Comparison of ENCODE assay signal across 24 cellular contexts in the genomic region with DNA sequence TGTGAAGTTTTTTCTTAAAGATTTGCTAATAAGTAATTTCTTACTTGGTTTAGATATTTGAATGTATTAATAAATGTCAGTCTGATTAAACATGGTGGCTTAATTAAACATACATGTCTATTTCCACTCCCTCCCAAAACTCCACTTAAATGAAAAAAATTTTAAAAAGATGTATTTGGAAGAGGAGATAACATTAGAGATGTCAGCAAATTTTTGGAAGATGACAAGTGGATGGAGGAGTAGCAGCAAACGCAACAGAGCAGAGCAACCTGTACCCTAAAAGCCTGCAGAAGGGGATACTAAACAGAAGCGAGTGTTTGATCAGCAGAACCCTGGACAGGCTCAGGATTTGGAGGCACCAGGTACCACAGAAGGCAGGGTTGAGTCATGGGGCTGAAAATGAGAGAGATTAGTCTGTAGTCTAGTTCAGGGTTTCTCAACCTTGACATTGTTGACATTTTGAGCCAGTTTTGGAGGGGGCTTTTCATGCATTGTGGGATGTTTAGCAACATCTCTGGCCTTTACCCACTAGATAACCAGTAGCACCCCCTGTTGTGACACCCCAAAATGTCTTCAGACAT. TPM values are rescaled to one million over a fixed set of nuclear protein-coding genes. Genes with fewer than 3 reads are reported as not detected.
DNase-seq lines count a peak whose midpoint lies in the region; ATAC-seq, FAIRE-seq and TF ChIP-seq lines count a peak whose summit lies in the region.
"Had no signal": no experiment of that assay in that cellular context is flagged by ENCODE, and none has a peak within 500 bp of the region (broad histone marks: within the 10 kb centered on the region; RNA-seq: fewer than 3 reads in every experiment).

No MANE protein-coding gene starts in this region.

- no peak for TF ChIP-seq EP300 in K562 (IDR thresholded peaks at IDR 0.05; ENCODE audit: low read length)

- H3K9ac ChIP-seq in KMS-11 (no peak overlapping the region), K562 (ENCODE audit: insufficient read depth in 1 of 2, low read depth in 2 of 2, low read length in 2 of 2) (no peak overlapping the region)

- WGBS in K562 (ENCODE audit: insufficient coverage, low coverage, missing lambda C conversion rate): 96% methylated on average over 2 of the region's 2 CpGs
- WGBS in psoas muscle, 3 donors: 85 to 95% (median 86%) methylated on average over 2 of the region's 2 CpGs
- 88 to 89% methylated on average over 2 of the region's 2 CpGs for WGBS in body of pancreas, 2 donors

- intact Hi-C loops in activated CD4-positive, alpha-beta memory T cell treated with anti-CD3 and anti-CD28 coated beads for 36 hours (cut with micrococcal nuclease): no loop called here
- intact Hi-C loops in K562 (cut with micrococcal nuclease) (no loop called here), psoas muscle (cut with DNase I) (no loop called here), body of pancreas (cut with DNase I) (no loop called here)

- H3K9me3 ChIP-seq in K562 (replicated peaks; ENCODE audit: control insufficient read depth, insufficient read depth, low read depth, low read length): no peaks in the 10 kb centered on the region
- no peaks in the 10 kb centered on the region for H3K9me3 ChIP-seq in psoas muscle
- no peaks in the 10 kb centered on the region for H3K9me3 ChIP-seq in body of pancreas
- H3K9me3 ChIP-seq: colonic mucosa, stomach had no signal

- peaks cover 54% of the 10 kb centered on the region for H3K4me1 ChIP-seq in KMS-11 (ENCODE audit: low read depth, poor library complexity, severe bottlenecking)
- no peaks in the 10 kb centered on the region for H3K4me1 ChIP-seq in K562 (replicated peaks in 1 of 2; ENCODE audit: control insufficient read depth in 2 of 2, insufficient read depth in 2 of 2, low read length in 2 of 2)
- H3K4me1 ChIP-seq in psoas muscle: peaks cover 11% of the 10 kb centered on the region
- H3K4me1 ChIP-seq in body of pancreas: peaks cover 30% of the 10 kb centered on the region
- H3K4me1 ChIP-seq: colonic mucosa had no signal

- CTCF ChIA-PET in activated CD4-positive, alpha-beta memory T cell treated with anti-CD3 and anti-CD28 coated beads for 36 hours (lab: Charles Lee): no interaction called here
- CTCF ChIA-PET in activated CD4-positive, alpha-beta memory T cell treated with anti-CD3 and anti-CD28 coated beads, Interleukin-2, amount 10 ng/mL, durations not matched to agents 7 days and 5 days (lab: Charles Lee): no interaction called here
- CTCF ChIA-PET in K562 (lab: Yijun Ruan, JAX; ENCODE audit: low intra/inter-chr PET ratio): no interaction called here

- H2AFZ ChIP-seq in KMS-11 (ENCODE audit: low read depth) (no peak overlapping the region), K562 (ENCODE audit: low read depth, low read length) (no peak overlapping the region)

- H4K20me1 ChIP-seq in KMS-11 (ENCODE audit: insufficient read depth): peaks cover 29% of the 10 kb centered on the region
- H4K20me1 ChIP-seq in K562 (replicated peaks; ENCODE audit: control insufficient read depth, insufficient read depth, low read length): peaks cover 1% of the 10 kb centered on the region; the same call in 1 of the 2 replicates

- H3K4me3 Mint-ChIP-seq in activated CD4-positive, alpha-beta memory T cell treated with anti-CD3 and anti-CD28 coated beads for 36 hours: no peak overlapping the region
- H3K4me3 Mint-ChIP-seq in activated CD4-positive, alpha-beta memory T cell treated with anti-CD3 and anti-CD28 coated beads, Interleukin-2, amount 10 ng/mL, durations not matched to agents 7 days and 5 days: no peak overlapping the region
- H3K4me3 Mint-ChIP-seq: brain, H9 had no signal

- H3K27me3 ChIP-seq in KMS-11 (ENCODE audit: insufficient read depth, low read depth) (no peaks in the 10 kb centered on the region), K562 (ENCODE audit: control insufficient read depth in 2 of 2, insufficient read depth in 2 of 2, low read length in 2 of 2) (no peaks in the 10 kb centered on the region), psoas muscle (ENCODE audit: insufficient read depth in 3 of 3, low read length in 2 of 3) (no peaks in the 10 kb centered on the region), body of pancreas (no peaks in the 10 kb centered on the region)
- H3K27me3 ChIP-seq: colonic mucosa, stomach had no signal

- H3K9me1 ChIP-seq in K562 (ENCODE audit: control insufficient read depth, insufficient read depth, low read length): no peaks in the 10 kb centered on the region

- H3K27ac ChIP-seq in KMS-11 (peak overlapping the region; percentile 9; the same call in 1 of the 2 replicates), K562 (ENCODE audit: extremely low read depth, low read depth, low read length) (no peak overlapping the region), psoas muscle (no peak overlapping the region), body of pancreas (no peak overlapping the region)
- H3K27ac ChIP-seq: colonic mucosa, stomach had no signal

- no peak for TF ChIP-seq RAD21 in K562 (CRISPR knock-in tag; conservative IDR thresholded peaks at IDR 0.05 in 1 of 2, IDR thresholded peaks at IDR 0.05 in 1 of 2)

- TF ChIP-seq CTCF in KMS-11 (conservative IDR thresholded peaks at IDR 0.05; ENCODE audit: low read depth, low read length) (no peak), K562 (IDR thresholded peaks at IDR 0.05 in 2 of 3, conservative IDR thresholded peaks at IDR 0.05 in 1 of 3; ENCODE audit: insufficient read depth in 2 of 3, low read depth in 1 of 3, low read length in 3 of 3) (no peak), psoas muscle (IDR thresholded peaks at IDR 0.05) (no peak), body of pancreas (IDR thresholded peaks at IDR 0.05) (no peak)

- POLR2A ChIA-PET in activated CD4-positive, alpha-beta memory T cell treated with anti-CD3 and anti-CD28 coated beads for 36 hours (lab: Charles Lee): no interaction called here
- POLR2A ChIA-PET in activated CD4-positive, alpha-beta memory T cell treated with anti-CD3 and anti-CD28 coated beads, Interleukin-2, amount 10 ng/mL, durations not matched to agents 7 days and 5 days (lab: Charles Lee): no interaction called here
- POLR2A ChIA-PET in K562 (lab: Yijun Ruan, JAX): no interaction called here

- no peak for FAIRE-seq in K562 (lab: Jason Lieb, UNC)

- no peaks in the 10 kb centered on the region for H3K9me3 Mint-ChIP-seq in activated CD4-positive, alpha-beta memory T cell treated with anti-CD3 and anti-CD28 coated beads for 36 hours
- no peaks in the 10 kb centered on the region for H3K9me3 Mint-ChIP-seq in activated CD4-positive, alpha-beta memory T cell treated with anti-CD3 and anti-CD28 coated beads, Interleukin-2, amount 10 ng/mL, durations not matched to agents 7 days and 5 days
- H3K9me3 Mint-ChIP-seq: H9, immature natural killer cell had no signal

- peaks cover 28% of the 10 kb centered on the region for H3K36me3 Mint-ChIP-seq in activated CD4-positive, alpha-beta memory T cell treated with anti-CD3 and anti-CD28 coated beads for 36 hours
- peaks cover 54% of the 10 kb centered on the region for H3K36me3 Mint-ChIP-seq in activated CD4-positive, alpha-beta memory T cell treated with anti-CD3 and anti-CD28 coated beads, Interleukin-2, amount 10 ng/mL, durations not matched to agents 7 days and 5 days (ENCODE audit: low read depth)

- H3K4me1 Mint-ChIP-seq in activated CD4-positive, alpha-beta memory T cell treated with anti-CD3 and anti-CD28 coated beads for 36 hours (ENCODE audit: low read depth): peaks cover 55% of the 10 kb centered on the region
- H3K4me1 Mint-ChIP-seq in activated CD4-positive, alpha-beta memory T cell treated with anti-CD3 and anti-CD28 coated beads, Interleukin-2, amount 10 ng/mL, durations not matched to agents 7 days and 5 days: peaks cover 35% of the 10 kb centered on the region

- H3K4me3 ChIP-seq in KMS-11 (IDR thresholded peaks at IDR 0.05; ENCODE audit: insufficient read depth, low read depth, low read length) (no peak overlapping the region), K562 (no peak overlapping the region), psoas muscle (no peak overlapping the region), body of pancreas (no peak overlapping the region)
- H3K4me3 ChIP-seq: colonic mucosa, stomach had no signal

- peaks cover 88% of the 10 kb centered on the region for H3K79me2 ChIP-seq in KMS-11 (ENCODE audit: insufficient read depth, low read depth)
- H3K79me2 ChIP-seq in K562 (ENCODE audit: control insufficient read depth, insufficient read depth, low read length): peaks cover 91% of the 10 kb centered on the region

- no peaks in the 10 kb centered on the region for H3K27me3 Mint-ChIP-seq in activated CD4-positive, alpha-beta memory T cell treated with anti-CD3 and anti-CD28 coated beads for 36 hours
- H3K27me3 Mint-ChIP-seq in activated CD4-positive, alpha-beta memory T cell treated with anti-CD3 and anti-CD28 coated beads, Interleukin-2, amount 10 ng/mL, durations not matched to agents 7 days and 5 days: no peaks in the 10 kb centered on the region
- H3K27me3 Mint-ChIP-seq: brain had no signal

- TF ChIP-seq POLR2A in K562 (conservative IDR thresholded peaks at IDR 0.05) (no peak), body of pancreas (IDR thresholded peaks at IDR 0.05) (no peak)

- ATAC-seq in K562 (no peak), psoas muscle (peak; percentile 25 to 43 (median 34)), GM19463 (IDR thresholded peaks at IDR 0.05; ENCODE audit: unreplicated experiment) (no peak), body of pancreas (no peak)
- ATAC-seq: right cardiac atrium had no signal

- H3K36me3 ChIP-seq in KMS-11 (ENCODE audit: insufficient read depth): peaks cover 22% of the 10 kb centered on the region; the same call in 1 of the 2 replicates
- peaks cover 79% of the 10 kb centered on the region for H3K36me3 ChIP-seq in K562 (ENCODE audit: control insufficient read depth, insufficient read depth, low read length)
- peaks cover 9 to 51% of the 10 kb centered on the region in 2 donors for H3K36me3 ChIP-seq in psoas muscle (ENCODE audit: insufficient read depth in 1 of 2, low read depth in 1 of 2)
- H3K36me3 ChIP-seq in body of pancreas (replicated peaks in 1 of 2; ENCODE audit: insufficient read depth in 1 of 2, low read depth in 2 of 2): peaks cover 0 to 16% of the 10 kb centered on the region in 2 donors

- H3K4me2 ChIP-seq in KMS-11: no peak overlapping the region
- no peak overlapping the region for H3K4me2 ChIP-seq in K562 (ENCODE audit: insufficient read depth, low read length)

- no TSS peak for BruUV-seq in K562 (replicated peaks; lab: Mats Ljungman, UMichigan)

- peak; percentile 40 for DNase-seq in activated CD4-positive, alpha-beta memory T cell treated with anti-CD3 and anti-CD28 coated beads for 36 hours
- DNase-seq in activated CD4-positive, alpha-beta memory T cell treated with anti-CD3 and anti-CD28 coated beads, Interleukin-2, amount 10 ng/mL, durations not matched to agents 7 days and 5 days: no peak
- no peak for DNase-seq in K562 (ENCODE audit: extremely low read depth in 1 of 4, low spot score in 3 of 4)
- DNase-seq in psoas muscle: no peak
- DNase-seq in body of pancreas: no peak
- DNase-seq in HPDE6-E6E7 (ENCODE audit: extremely low spot score): no peak
- DNase-seq: C1 segment of cervical spinal cord, colonic mucosa, DMS 273 treated with DMSO at 0.1 percent for 48 hours, H9, immature natural killer cell, NCI-H1417 treated with DMSO at 0.1 percent for 48 hours, NCI-H526, right cardiac atrium, SIG-M5, stomach had no signal

- in situ Hi-C loops in K562 (cut with MboI): no loop called here

- peak overlapping the region; percentile 64 for H3K27ac Mint-ChIP-seq in activated CD4-positive, alpha-beta memory T cell treated with anti-CD3 and anti-CD28 coated beads for 36 hours
- no peak overlapping the region for H3K27ac Mint-ChIP-seq in activated CD4-positive, alpha-beta memory T cell treated with anti-CD3 and anti-CD28 coated beads, Interleukin-2, amount 10 ng/mL, durations not matched to agents 7 days and 5 days

RNA-seq across cellular contexts. Expression of a gene that starts 17.8 kb away (rescaled TPM):
- 100 to 1,000 TPM; 120 to 137 TPM for total RNA-seq in activated CD4-positive, alpha-beta memory T cell treated with anti-CD3 and anti-CD28 coated beads for 36 hours
- total RNA-seq in activated CD4-positive, alpha-beta memory T cell treated with anti-CD3 and anti-CD28 coated beads, Interleukin-2, amount 10 ng/mL, durations not matched to agents 7 days and 5 days: 100 to 1,000 TPM; 133 to 139 TPM
- total RNA-seq in K562 (2011; cell fraction: chromatin; rRNA removed; ENCODE audit: low replicate concordance): 92.6 and 423 TPM in 2 replicates
- total RNA-seq in K562 (2011; cell fraction: nucleolus; rRNA removed): 72.9 and 85.9 TPM in 2 replicates
- 129 and 178 TPM in 2 replicates for total RNA-seq in K562 (2011; cell fraction: nucleoplasm; rRNA removed)
- 86.0 and 109 TPM in 2 replicates for total RNA-seq in K562 (2014; rRNA removed)
- 108 and 126 TPM in 2 replicates for total RNA-seq in K562 (2014; rRNA removed; fragmentation: Illumina TruSeq; extraction: Trizol)
- total RNA-seq in K562 (2015; rRNA removed; fragmentation: Illumina TruSeq; extraction: Trizol): 116 and 127 TPM in 2 replicates
- total RNA-seq in K562 (2021): 120 and 134 TPM in 2 replicates
- polyA plus RNA-seq in K562 (2011; rRNA removed): 171 and 189 TPM in 2 replicates
- 61.7 and 71.2 TPM in 2 replicates for polyA plus RNA-seq in K562 (2011; cell fraction: cytosol; rRNA removed)
- polyA plus RNA-seq in K562 (2011; cell fraction: nucleus; rRNA removed): 529 and 662 TPM in 2 replicates
- 127 TPM in 2 replicates for polyA plus RNA-seq in K562 (2012)
- polyA plus RNA-seq in K562 (2014; fragmentation: Illumina TruSeq; extraction: Trizol): 176 and 206 TPM in 2 replicates
- polyA plus RNA-seq in K562 (2014; fragmentation: Nextera tagmentation; extraction: Ambion mirVana): 10 to 100 TPM; 80.8 to 97.7 TPM
- 207 and 284 TPM in 2 replicates for polyA plus RNA-seq in K562 (2014; rRNA removed)
- polyA minus RNA-seq in K562 (2011; rRNA and poly(A)+ RNA removed): 41.1 and 55.4 TPM in 2 replicates
- 18.6 and 19.8 TPM in 2 replicates for polyA minus RNA-seq in K562 (2011; cell fraction: cytosol; rRNA and poly(A)+ RNA removed)
- 160 and 256 TPM in 2 replicates for polyA minus RNA-seq in K562 (2011; cell fraction: nucleus; rRNA and poly(A)+ RNA removed)
- total RNA-seq in psoas muscle: 10 to 100 TPM; 25.4 to 55.9 (median 49.9) TPM
- polyA plus RNA-seq in psoas muscle: 100 to 1,000 TPM in 1 of 3 donors, 10 to 100 TPM in 2; 33.4 to 108 (median 49.2) TPM
- total RNA-seq in body of pancreas: 10 to 100 TPM; 71.2 to 85.6 TPM

RNA-seq across cellular contexts. Expression of a gene that starts 29.5 kb away (rescaled TPM):
- 10 to 100 TPM; 27.4 to 27.8 TPM for total RNA-seq in activated CD4-positive, alpha-beta memory T cell treated with anti-CD3 and anti-CD28 coated beads for 36 hours
- total RNA-seq in activated CD4-positive, alpha-beta memory T cell treated with anti-CD3 and anti-CD28 coated beads, Interleukin-2, amount 10 ng/mL, durations not matched to agents 7 days and 5 days: 10 to 100 TPM; 29.8 to 31.1 TPM
- 24.0 and 50.0 TPM in 2 replicates for total RNA-seq in K562 (2011; cell fraction: chromatin; rRNA removed; ENCODE audit: low replicate concordance)
- 13.9 and 14.3 TPM in 2 replicates for total RNA-seq in K562 (2011; cell fraction: nucleolus; rRNA removed)
- 27.6 and 36.9 TPM in 2 replicates for total RNA-seq in K562 (2011; cell fraction: nucleoplasm; rRNA removed)
- total RNA-seq in K562 (2014; rRNA removed): 16.6 and 17.8 TPM in 2 replicates
- total RNA-seq in K562 (2014; rRNA removed; fragmentation: Illumina TruSeq; extraction: Trizol): 28.1 and 30.5 TPM in 2 replicates
- 26.8 and 27.7 TPM in 2 replicates for total RNA-seq in K562 (2015; rRNA removed; fragmentation: Illumina TruSeq; extraction: Trizol)
- 26.1 and 28.3 TPM in 2 replicates for total RNA-seq in K562 (2021)
- polyA plus RNA-seq in K562 (2011; rRNA removed): 23.6 and 28.4 TPM in 2 replicates
- polyA plus RNA-seq in K562 (2011; cell fraction: cytosol; rRNA removed): 13.4 and 17.8 TPM in 2 replicates
- 10.6 and 11.2 TPM in 2 replicates for polyA plus RNA-seq in K562 (2011; cell fraction: nucleus; rRNA removed)
- polyA plus RNA-seq in K562 (2012): 12.6 and 15.6 TPM in 2 replicates
- 26.1 and 28.9 TPM in 2 replicates for polyA plus RNA-seq in K562 (2014; fragmentation: Illumina TruSeq; extraction: Trizol)
- 1 to 10 TPM; 9.0 to 9.9 TPM for polyA plus RNA-seq in K562 (2014; fragmentation: Nextera tagmentation; extraction: Ambion mirVana)
- 17.5 and 19.4 TPM in 2 replicates for polyA plus RNA-seq in K562 (2014; rRNA removed)
- polyA minus RNA-seq in K562 (2011; rRNA and poly(A)+ RNA removed): 32.0 and 35.6 TPM in 2 replicates
- polyA minus RNA-seq in K562 (2011; cell fraction: cytosol; rRNA and poly(A)+ RNA removed): 15.3 and 15.5 TPM in 2 replicates
- 8.6 and 9.3 TPM in 2 replicates for polyA minus RNA-seq in K562 (2011; cell fraction: nucleus; rRNA and poly(A)+ RNA removed)
- total RNA-seq in psoas muscle: 100 to 1,000 TPM in 3 of 4 donors, 10 to 100 TPM in 1; 91.8 to 132 (median 112) TPM
- 100 to 1,000 TPM in 1 of 3 donors, 10 to 100 TPM in 2; 42.6 to 155 (median 46.6) TPM for polyA plus RNA-seq in psoas muscle
- 10 to 100 TPM; 21.3 to 27.0 TPM for total RNA-seq in body of pancreas

RNA-seq across cellular contexts. Expression of a gene that starts 30.1 kb away (rescaled TPM):
- total RNA-seq in activated CD4-positive, alpha-beta memory T cell treated with anti-CD3 and anti-CD28 coated beads for 36 hours: not detected
- total RNA-seq in activated CD4-positive, alpha-beta memory T cell treated with anti-CD3 and anti-CD28 coated beads, Interleukin-2, amount 10 ng/mL, durations not matched to agents 7 days and 5 days: not detected
- not detected in 2 replicates for total RNA-seq in K562 (2011; cell fraction: chromatin; rRNA removed; ENCODE audit: low replicate concordance)
- total RNA-seq in K562 (2011; cell fraction: nucleolus; rRNA removed): not detected in 2 replicates
- not detected in 2 replicates for total RNA-seq in K562 (2011; cell fraction: nucleoplasm; rRNA removed)
- total RNA-seq in K562 (2014; rRNA removed) (not detected in 2 replicates), K562 (2014; rRNA removed; fragmentation: Illumina TruSeq; extraction: Trizol) (not detected in 2 replicates), K562 (2015; rRNA removed; fragmentation: Illumina TruSeq; extraction: Trizol) (not detected in 2 replicates), K562 (2021) (not detected in 2 replicates), psoas muscle (not detected), body of pancreas (1 to 10 TPM in 1 of 2 donors, not detected in 1; 1.6 TPM)
- polyA plus RNA-seq in K562 (2011; rRNA removed) (not detected in 2 replicates), K562 (2014; fragmentation: Illumina TruSeq; extraction: Trizol) (not detected in 2 replicates), K562 (2014; fragmentation: Nextera tagmentation; extraction: Ambion mirVana) (not detected), K562 (2014; rRNA removed) (not detected in 2 replicates), psoas muscle (not detected)
- polyA plus RNA-seq in K562 (2011; cell fraction: cytosol; rRNA removed): not detected in 2 replicates
- not detected in 2 replicates for polyA plus RNA-seq in K562 (2011; cell fraction: nucleus; rRNA removed)
- not detected in 2 replicates for polyA plus RNA-seq in K562 (2012)
- not detected in 2 replicates for polyA minus RNA-seq in K562 (2011; rRNA and poly(A)+ RNA removed)
- polyA minus RNA-seq in K562 (2011; cell fraction: cytosol; rRNA and poly(A)+ RNA removed): not detected in 2 replicates
- polyA minus RNA-seq in K562 (2011; cell fraction: nucleus; rRNA and poly(A)+ RNA removed): not detected in 2 replicates
- total RNA-seq: H9; lower leg skin; MCF 10A; omental fat pad; right cardiac atrium; T-helper 1 cell treated with Interleukin-12 subunit alpha and Interleukin-12 subunit beta and Interleukin-4 antibody, amounts not matched to agents 30 ng/mL and 1 ng/mL, for 36 hours; ureter had no signal
- polyA plus RNA-seq: immature natural killer cell, right cardiac atrium had no signal

Comparison
In these comparisons a context has a peak if more than half of its experiments do, and no peak if none do; other contexts are left out.
1. ATAC-seq: peak in psoas muscle (4 of 4); none in K562 (single experiment), GM19463 (single experiment) and body of pancreas (single experiment).